8 cellular contexts compared by ENCODE assay signal in genomic region chr2:65436169-65436824, GRCh38. TPM values are rescaled to one million over a fixed set of nuclear protein-coding genes. Genes with fewer than 3 reads are reported as not detected.
A peak's percentile ranks its signal among the peaks of the same experiment; 100 is the strongest.
DNase-seq lines count a peak whose midpoint lies in the region; ATAC-seq and TF ChIP-seq lines count a peak whose summit lies in the region.

No MANE protein-coding gene starts in this region.

- H3K4me1 ChIP-seq in adipocyte (ENCODE audit: control insufficient read depth, insufficient read depth, low read length) = peaks cover 16% of the 10 kb centered on the region

- TF ChIP-seq CTCF in LNCaP clone FGC (IDR thresholded peaks at IDR 0.05; ENCODE audit: control insufficient read depth, extremely low read depth, insufficient read depth) = no peak

- peak; percentile 84 for ATAC-seq in Right ventricle myocardium superior (ENCODE audit: poor library complexity)

- no peaks in the 10 kb centered on the region for H3K9me3 ChIP-seq in adipocyte (ENCODE audit: control insufficient read depth, low read length)

- H3K27me3 ChIP-seq in adipocyte (replicated peaks; ENCODE audit: control insufficient read depth, insufficient read depth, low read length) = no peaks in the 10 kb centered on the region

- peak overlapping the region; percentile 59 for H3K4me3 ChIP-seq in LNCaP clone FGC (ENCODE audit: low read depth, low read length)
- H3K4me3 ChIP-seq in adipocyte (ENCODE audit: low read length) = peak overlapping the region; percentile 86

- DNase-seq in GF-D8 (lab: John Stamatoyannopoulos, UW) = peak; percentile 76
- DNase-seq in H4 (ENCODE audit: low spot score) = peak; percentile 90
- no peak for DNase-seq in LNCaP clone FGC (ENCODE audit: low read depth)
- DNase-seq in SHP77 (lab: John Stamatoyannopoulos, UW) = peak; percentile 80 to 89
- peak; percentile 98 for DNase-seq in adipocyte (ENCODE audit: low read depth)
- DNase-seq in Right ventricle myocardium superior = peak; percentile 96
- DNase-seq in occipital lobe (lab: John Stamatoyannopoulos, UW) = peak; percentile 75
- DNase-seq in T-helper 9 cell = no peak

- peak overlapping the region; percentile 91 for H3K9ac ChIP-seq in adipocyte (ENCODE audit: low read length)

- no peaks in the 10 kb centered on the region for H3K36me3 ChIP-seq in adipocyte (ENCODE audit: control insufficient read depth, insufficient read depth, low read length, severe bottlenecking)

- intact Hi-C loops in Right ventricle myocardium superior (cut with DNase I) = loop anchor here (5.0 kb wide), 1 partner anchor 116 kb away; no protein-coding TSS in a partner anchor

RNA-seq across cellular contexts. Expression of gene SPRED2, which starts 3.9 kb away (rescaled TPM):
- total RNA-seq in H4 (2014; rRNA removed; shearing (Covaris generic)) = 4.1 and 8.6 TPM in 2 replicates
- total RNA-seq in Right ventricle myocardium superior (14.9 TPM), occipital lobe (8.6 TPM)

Comparison
In these comparisons a context has a peak if more than half of its experiments do, and no peak if none do; other contexts are left out.
1. DNase-seq: peak in GF-D8 (single experiment), H4 (single experiment), SHP77 (2 of 2), adipocyte (single experiment), Right ventricle myocardium superior (single experiment) and occipital lobe (single experiment); none in LNCaP clone FGC (single experiment) and T-helper 9 cell (single experiment).